ENCODE assay signal across 1 cellular context in genomic region chr3:87225659-87226058, GRCh38.
TF ChIP-seq lines count a peak whose summit lies in the region.

No MANE protein-coding gene starts in this region.

TF ChIP-seq in HepG2, 621 proteins besides CTCF, POLR2A, EP300 and RAD21 (continued from another document):
- TF ChIP-seq ZBTB26 (CRISPR knock-in tag; IDR thresholded peaks at IDR 0.05; ENCODE audit: borderline replicate concordance) (no peak), KDM2A (CRISPR knock-in tag; IDR thresholded peaks at IDR 0.05; ENCODE audit: borderline replicate concordance, low read depth) (no peak), HIC2 (CRISPR knock-in tag; IDR thresholded peaks at IDR 0.05; ENCODE audit: low read depth) (no peak), KLF15 (CRISPR knock-in tag; IDR thresholded peaks at IDR 0.05; ENCODE audit: borderline replicate concordance) (no peak), ZFP91 (CRISPR knock-in tag; IDR thresholded peaks at IDR 0.05; ENCODE audit: borderline replicate concordance) (no peak), MXI1 (IDR thresholded peaks at IDR 0.05; ENCODE audit: borderline replicate concordance, low read depth, low read length) (no peak), ZNF256 (CRISPR knock-in tag; conservative IDR thresholded peaks at IDR 0.05) (no peak), PCBP1 (IDR thresholded peaks at IDR 0.05; ENCODE audit: borderline replicate concordance, low read depth, low read length) (no peak), KLF12 (CRISPR knock-in tag; IDR thresholded peaks at IDR 0.05; ENCODE audit: borderline replicate concordance) (no peak), ZFP36L1 (CRISPR knock-in tag; IDR thresholded peaks at IDR 0.05) (no peak), ZNF235 (CRISPR knock-in tag; IDR thresholded peaks at IDR 0.05; ENCODE audit: borderline replicate concordance) (no peak)
